ENCODE assay signal across 10 cellular contexts in genomic region chr18:33232318-33232626, GRCh38.
DNase-seq lines count a peak whose midpoint lies in the region; ATAC-seq, FAIRE-seq and TF ChIP-seq lines count a peak whose summit lies in the region.
"Had no signal": no experiment of that assay in that cellular context is flagged by ENCODE, and none has a peak within 500 bp of the region (broad histone marks: within the 10 kb centered on the region; RNA-seq: fewer than 3 reads in every experiment).

No MANE protein-coding gene starts in this region.

- no peaks in the 10 kb centered on the region for H3K4me1 ChIP-seq in Panc1 (ENCODE audit: control insufficient read depth, insufficient read depth, low read length)
- H3K4me1 ChIP-seq in neuronal stem cell (ENCODE audit: control insufficient read depth in 2 of 2, insufficient read depth in 1 of 2, low read depth in 1 of 2, low read length in 2 of 2) = peaks cover 3 to 4% of the 10 kb centered on the region in 2 donors
- H3K4me1 ChIP-seq in kidney (ENCODE audit: control insufficient read depth in 1 of 2, insufficient read depth in 1 of 2, low read depth in 1 of 2, low read length in 2 of 2) = no peaks in the 10 kb centered on the region
- H3K4me1 ChIP-seq in small intestine (ENCODE audit: control insufficient read depth in 2 of 2, insufficient read depth in 1 of 2, low read depth in 1 of 2, low read length in 1 of 2) = peaks cover 0 to 2% of the 10 kb centered on the region in 2 donors
- H3K4me1 ChIP-seq: breast epithelium had no signal

- no peak overlapping the region for H2AK5ac ChIP-seq in neuronal stem cell (ENCODE audit: low read depth, low read length)

- H3K9ac ChIP-seq in neuronal stem cell (ENCODE audit: low read depth, low read length, poor library complexity) (no peak overlapping the region), kidney (ENCODE audit: low read length in 2 of 2) (no peak overlapping the region)

- no peak overlapping the region for H3K23ac ChIP-seq in neuronal stem cell (ENCODE audit: low read depth, low read length, poor library complexity)

- FAIRE-seq in kidney (lab: Jason Lieb, UNC) = no peak
- no peak for FAIRE-seq in small intestine (lab: Jason Lieb, UNC)

- H3K27me3 ChIP-seq in Panc1 (ENCODE audit: control insufficient read depth, insufficient read depth, low read length) (no peaks in the 10 kb centered on the region), neuronal stem cell (ENCODE audit: control insufficient read depth in 3 of 3, insufficient read depth in 3 of 3, low read depth in 1 of 3, low read length in 3 of 3) (no peaks in the 10 kb centered on the region), small intestine (ENCODE audit: control insufficient read depth in 2 of 2, insufficient read depth in 2 of 2, low read length in 2 of 2) (no peaks in the 10 kb centered on the region)
- H3K27me3 ChIP-seq: breast epithelium, stomach had no signal

- no peak overlapping the region for H2BK12ac ChIP-seq in neuronal stem cell (ENCODE audit: low read length)

- POLR2A ChIA-PET in Panc1 (lab: Charles Lee) = no interaction called here

- H3K36me3 ChIP-seq in Panc1 (ENCODE audit: control insufficient read depth, insufficient read depth, low read length) (no peaks in the 10 kb centered on the region), neuronal stem cell (replicated peaks in 1 of 2; ENCODE audit: control insufficient read depth in 2 of 2, insufficient read depth in 2 of 2, low read length in 2 of 2) (no peaks in the 10 kb centered on the region), kidney (ENCODE audit: control insufficient read depth in 1 of 2, insufficient read depth in 2 of 2, low read length in 2 of 2) (no peaks in the 10 kb centered on the region), small intestine (ENCODE audit: control insufficient read depth in 2 of 2, insufficient read depth in 2 of 2, low read length in 2 of 2) (no peaks in the 10 kb centered on the region)
- H3K36me3 ChIP-seq: breast epithelium, stomach had no signal

- H2AFZ ChIP-seq in neuronal stem cell (ENCODE audit: low read length) = peak overlapping the region; percentile 80

- H4K8ac ChIP-seq in neuronal stem cell (ENCODE audit: low read depth, low read length) = no peak overlapping the region

- H3K14ac ChIP-seq in neuronal stem cell (ENCODE audit: low read length) = no peak overlapping the region

- H2BK5ac ChIP-seq in neuronal stem cell (ENCODE audit: low read length) = no peak overlapping the region

- H3K4me3 ChIP-seq in Panc1 (ENCODE audit: low read depth in 2 of 2, low read length in 2 of 2) (no peak overlapping the region), neuronal stem cell (ENCODE audit: low read length in 2 of 2) (no peak overlapping the region), kidney (ENCODE audit: low read length in 2 of 2) (no peak overlapping the region), small intestine (ENCODE audit: low read depth in 1 of 2, low read length in 2 of 2) (no peak overlapping the region)
- H3K4me3 ChIP-seq: breast epithelium, stomach had no signal

- CTCF ChIA-PET in Panc1 (lab: Charles Lee) = interaction anchor here (0.7 to 1.3 kb wide), 3 partner anchors 263 to 529 kb away, joined by 4 to 6 read pairs (median 4); no protein-coding TSS in a partner anchor

- TF ChIP-seq POLR2A in erythroblast (IDR thresholded peaks at IDR 0.05; ENCODE audit: low read length) = no peak

- BruUV-seq in Panc1 (replicated peaks; lab: Mats Ljungman, UMichigan) = no TSS peak

- no peak overlapping the region for H4K91ac ChIP-seq in neuronal stem cell (ENCODE audit: low read depth, low read length, poor library complexity)

- no peak overlapping the region for H3K18ac ChIP-seq in neuronal stem cell (ENCODE audit: low read length)

- intact Hi-C loops in Panc1 (cut with micrococcal nuclease; ENCODE audit: unreplicated experiment) = loop anchor here (1.0 to 5.0 kb wide), 2 partner anchors 263 to 530 kb away; no protein-coding TSS in a partner anchor
- intact Hi-C loops in kidney (cut with DNase I) = no loop called here

- H3K9me3 ChIP-seq in Panc1 (ENCODE audit: control insufficient read depth, insufficient read depth, low read depth, low read length) (no peaks in the 10 kb centered on the region), neuronal stem cell (replicated peaks in 1 of 2; ENCODE audit: control insufficient read depth in 2 of 2, insufficient read depth in 1 of 2, low read depth in 1 of 2, low read length in 2 of 2) (peaks cover 0 to 2% of the 10 kb centered on the region in 2 donors), kidney (ENCODE audit: control insufficient read depth in 1 of 2, low read length in 2 of 2) (no peaks in the 10 kb centered on the region), small intestine (ENCODE audit: control insufficient read depth, low read depth) (no peaks in the 10 kb centered on the region)
- H3K9me3 ChIP-seq: breast epithelium, stomach had no signal

- in situ Hi-C loops in Panc1 (cut with HindIII; ENCODE audit: low pct_unique_long_range_greater_than_20kb, low sequenced_read_pairs) = no loop called here

- no peak overlapping the region for H2BK15ac ChIP-seq in neuronal stem cell (ENCODE audit: low read length)

- peak overlapping the region; percentile 23; the same call in 1 of the 2 replicates for H3K27ac ChIP-seq in Panc1 (ENCODE audit: low read length)
- no peak overlapping the region for H3K27ac ChIP-seq in neuronal stem cell (replicated peaks; ENCODE audit: low read length)
- H3K27ac ChIP-seq in kidney (ENCODE audit: low read depth in 2 of 2, low read length in 2 of 2) = no peak overlapping the region
- H3K27ac ChIP-seq in small intestine (ENCODE audit: low read depth in 1 of 2, low read length in 1 of 2) = no peak overlapping the region
- H3K27ac ChIP-seq: breast epithelium, stomach had no signal

- H3K4ac ChIP-seq in neuronal stem cell (ENCODE audit: low read length) = no peak overlapping the region

- H3K4me2 ChIP-seq in neuronal stem cell (ENCODE audit: insufficient read depth, low read length, poor library complexity, severe bottlenecking) = no peak overlapping the region

- H2BK120ac ChIP-seq in neuronal stem cell (ENCODE audit: low read depth, low read length) = no peak overlapping the region

- DNase-seq in Panc1 (ENCODE audit: low read depth, low spot score) (no peak), neuronal stem cell (ENCODE audit: low spot score) (no peak), kidney (no peak), NCI-H748 treated with DMSO at 0.1 percent for 48 hours (lab: John Stamatoyannopoulos, UW) (no peak), erythroblast (lab: John Stamatoyannopoulos, UW) (no peak), small intestine (no peak)

- TF ChIP-seq CTCF in Panc1 (IDR thresholded peaks at IDR 0.05) = peak; percentile 27
- no peak for TF ChIP-seq CTCF in kidney (IDR thresholded peaks at IDR 0.05; ENCODE audit: borderline replicate concordance, extremely low read depth, insufficient read depth)

- no peaks in the 10 kb centered on the region for H3K79me1 ChIP-seq in neuronal stem cell (ENCODE audit: low read depth, low read length)

- ATAC-seq in GM18907 (IDR thresholded peaks at IDR 0.05; ENCODE audit: unreplicated experiment) (peak; percentile 28), HG02678 (IDR thresholded peaks at IDR 0.05; ENCODE audit: unreplicated experiment) (peak; percentile 13), Panc1 (no peak)
